ENCODE assay signal across 1 cellular context in the genomic region with DNA sequence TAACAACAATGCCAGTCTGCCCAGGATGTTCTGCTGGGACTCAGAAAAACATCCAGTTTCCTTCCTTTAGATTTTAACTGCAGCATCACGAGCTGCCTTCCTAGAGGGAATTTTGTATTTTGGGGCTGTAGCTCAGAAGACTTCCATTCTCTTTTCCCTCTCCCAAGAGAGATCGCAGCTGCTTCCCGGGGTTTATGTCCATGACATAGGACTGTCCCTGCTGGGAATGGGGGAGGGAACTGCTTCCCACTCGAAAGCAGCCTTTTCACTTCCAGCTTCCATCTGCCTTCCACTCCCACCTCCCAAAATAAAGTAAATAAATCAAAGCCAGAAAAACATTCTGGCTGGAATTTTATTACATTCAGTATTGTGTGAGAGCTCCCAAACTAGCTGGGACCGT.
TF ChIP-seq lines count a peak whose summit lies in the region.

No MANE protein-coding gene starts in this region.

TF ChIP-seq in IMR-90, 13 proteins besides CTCF, POLR2A, EP300 and RAD21:
- TF ChIP-seq MAZ (IDR thresholded peaks at IDR 0.05; ENCODE audit: borderline replicate concordance, low read depth, low read length) (no peak), RCOR1 (IDR thresholded peaks at IDR 0.05; ENCODE audit: insufficient replicate concordance, low read length) (no peak), RFX5 (IDR thresholded peaks at IDR 0.05; ENCODE audit: low read depth, low read length) (no peak), MXI1 (IDR thresholded peaks at IDR 0.05; ENCODE audit: borderline replicate concordance, low read depth, low read length) (no peak), FOS (IDR thresholded peaks at IDR 0.05; ENCODE audit: low read depth, low read length) (no peak), CHD1 (IDR thresholded peaks at IDR 0.05; ENCODE audit: low read depth, low read length) (no peak), MAFK (IDR thresholded peaks at IDR 0.05; ENCODE audit: low read depth, low read length) (no peak), BHLHE40 (IDR thresholded peaks at IDR 0.05; ENCODE audit: low read depth, low read length) (no peak), CEBPB (IDR thresholded peaks at IDR 0.05; ENCODE audit: low read depth, low read length) (no peak)
- TF ChIP-seq, protein P1, sequence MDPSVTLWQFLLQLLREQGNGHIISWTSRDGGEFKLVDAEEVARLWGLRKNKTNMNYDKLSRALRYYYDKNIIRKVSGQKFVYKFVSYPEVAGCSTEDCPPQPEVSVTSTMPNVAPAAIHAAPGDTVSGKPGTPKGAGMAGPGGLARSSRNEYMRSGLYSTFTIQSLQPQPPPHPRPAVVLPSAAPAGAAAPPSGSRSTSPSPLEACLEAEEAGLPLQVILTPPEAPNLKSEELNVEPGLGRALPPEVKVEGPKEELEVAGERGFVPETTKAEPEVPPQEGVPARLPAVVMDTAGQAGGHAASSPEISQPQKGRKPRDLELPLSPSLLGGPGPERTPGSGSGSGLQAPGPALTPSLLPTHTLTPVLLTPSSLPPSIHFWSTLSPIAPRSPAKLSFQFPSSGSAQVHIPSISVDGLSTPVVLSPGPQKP (IDR thresholded peaks at IDR 0.05; ENCODE audit: borderline replicate concordance, low read depth, low read length): no peak
- TF ChIP-seq, protein P2, sequence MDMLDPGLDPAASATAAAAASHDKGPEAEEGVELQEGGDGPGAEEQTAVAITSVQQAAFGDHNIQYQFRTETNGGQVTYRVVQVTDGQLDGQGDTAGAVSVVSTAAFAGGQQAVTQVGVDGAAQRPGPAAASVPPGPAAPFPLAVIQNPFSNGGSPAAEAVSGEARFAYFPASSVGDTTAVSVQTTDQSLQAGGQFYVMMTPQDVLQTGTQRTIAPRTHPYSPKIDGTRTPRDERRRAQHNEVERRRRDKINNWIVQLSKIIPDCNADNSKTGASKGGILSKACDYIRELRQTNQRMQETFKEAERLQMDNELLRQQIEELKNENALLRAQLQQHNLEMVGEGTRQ (IDR thresholded peaks at IDR 0.05; ENCODE audit: low read depth, low read length): no peak
